In the genomic region with DNA sequence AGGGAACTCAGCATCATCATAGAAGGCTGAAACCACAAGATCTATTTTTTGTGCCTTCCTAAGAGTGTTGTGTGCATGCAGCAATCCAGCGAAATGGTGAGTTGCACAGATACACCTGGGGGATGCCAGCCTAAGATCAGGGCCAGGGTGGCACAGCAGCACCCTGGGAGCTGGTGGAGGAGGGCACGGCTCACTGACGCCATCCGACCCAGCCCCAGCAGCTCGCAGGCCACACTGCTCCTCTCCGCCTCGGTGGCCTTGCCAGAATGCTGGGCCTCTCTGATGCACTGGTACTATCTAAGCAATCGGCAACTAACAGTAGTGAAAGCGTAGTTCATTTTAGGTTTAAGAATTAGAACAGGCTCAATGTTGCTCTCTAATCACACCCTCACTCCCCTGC, we compare ENCODE assay signal across 12 cellular contexts. TPM values are rescaled to one million over a fixed set of nuclear protein-coding genes. Genes with fewer than 3 reads are reported as not detected.
DNase-seq lines count a peak whose midpoint lies in the region; ATAC-seq and TF ChIP-seq lines count a peak whose summit lies in the region.
"Had no signal": no experiment of that assay in that cellular context is flagged by ENCODE, and none has a peak within 500 bp of the region (broad histone marks: within the 10 kb centered on the region; RNA-seq: fewer than 3 reads in every experiment).

No MANE protein-coding gene starts in this region.

- no peaks in the 10 kb centered on the region for H3K27me3 ChIP-seq in thoracic aorta (replicated peaks; ENCODE audit: insufficient read depth)

- H3K36me3 ChIP-seq in thoracic aorta = no peaks in the 10 kb centered on the region

- H3K4me1 Mint-ChIP-seq in activated T-cell treated with anti-CD3 and anti-CD28 coated beads, Interleukin-2, amount 50 U/mL, for 24 hours (ENCODE audit: low read depth) = peaks cover 93% of the 10 kb centered on the region
- peaks cover 93% of the 10 kb centered on the region for H3K4me1 Mint-ChIP-seq in activated naive CD8-positive, alpha-beta T cell treated with anti-CD3 and anti-CD28 coated beads, Interleukin-2, amount 50 U/mL, for 24 hours
- H3K4me1 Mint-ChIP-seq in naive B cell = peaks cover 78 to 93% (median 87%) of the 10 kb centered on the region in 3 donors

- H3K9me3 ChIP-seq in thoracic aorta = no peaks in the 10 kb centered on the region

- peaks cover 80 to 97% of the 10 kb centered on the region in 2 donors for H3K4me1 ChIP-seq in thoracic aorta (ENCODE audit: control insufficient read depth in 1 of 2, low read depth in 2 of 2)

- in situ Hi-C loops in GM13977 (cut with MboI; ENCODE audit: low pct_unique_long_range_greater_than_20kb, low sequenced_read_pairs, unreplicated experiment) = no loop called here

- peak overlapping the region; percentile 91 for H3K27ac Mint-ChIP-seq in activated T-cell treated with anti-CD3 and anti-CD28 coated beads, Interleukin-2, amount 50 U/mL, for 24 hours
- peak overlapping the region; percentile 93 for H3K27ac Mint-ChIP-seq in activated naive CD8-positive, alpha-beta T cell treated with anti-CD3 and anti-CD28 coated beads, Interleukin-2, amount 50 U/mL, for 24 hours
- peak overlapping the region in 4 of 6 donors; percentile 27 to 78 (median 72) for H3K27ac Mint-ChIP-seq in naive B cell

- H3K4me3 Mint-ChIP-seq in activated T-cell treated with anti-CD3 and anti-CD28 coated beads, Interleukin-2, amount 50 U/mL, for 24 hours = peak overlapping the region; percentile 46
- peak overlapping the region; percentile 59 for H3K4me3 Mint-ChIP-seq in activated naive CD8-positive, alpha-beta T cell treated with anti-CD3 and anti-CD28 coated beads, Interleukin-2, amount 50 U/mL, for 24 hours
- H3K4me3 Mint-ChIP-seq in naive B cell = peak overlapping the region in 1 of 8 donors; percentile 37

- no peak for DNase-seq in activated T-cell treated with anti-CD3 and anti-CD28 coated beads, Interleukin-2, amount 50 U/mL, for 24 hours
- DNase-seq in activated T-cell treated with anti-CD3 and anti-CD28 coated beads, Interleukin-2, amount 50 U/mL, for 48 hours = no peak
- no peak for DNase-seq in activated naive CD8-positive, alpha-beta T cell treated with anti-CD3 and anti-CD28 coated beads, Interleukin-2, amount 50 U/mL, for 24 hours
- DNase-seq in naive B cell (no peak), thoracic aorta (ENCODE audit: low spot score) (no peak), GM13977 (ENCODE audit: low spot score) (no peak), NCI-H446 treated with DMSO at 0.1 percent for 48 hours (lab: John Stamatoyannopoulos, UW) (no peak)
- DNase-seq in stimulated activated naive CD4-positive, alpha-beta T cell (lab: John Stamatoyannopoulos, UW) = no peak
- DNase-seq: GDM1, left colon, NCI-H2081 treated with DMSO at 0.1 percent for 48 hours had no signal

- ATAC-seq in activated naive CD8-positive, alpha-beta T cell treated with anti-CD3 and anti-CD28 coated beads, Interleukin-2, amount 50 U/mL, for 24 hours = no peak
- ATAC-seq in naive B cell (ENCODE audit: low read depth in 2 of 2) (no peak), thoracic aorta (ENCODE audit: insufficient number of reproducible peaks, low FRiP score, low read depth) (no peak)
- ATAC-seq: K562, left colon had no signal

- H3K27me3 Mint-ChIP-seq in activated T-cell treated with anti-CD3 and anti-CD28 coated beads, Interleukin-2, amount 50 U/mL, for 24 hours = no peaks in the 10 kb centered on the region
- no peaks in the 10 kb centered on the region for H3K27me3 Mint-ChIP-seq in activated naive CD8-positive, alpha-beta T cell treated with anti-CD3 and anti-CD28 coated beads, Interleukin-2, amount 50 U/mL, for 24 hours
- H3K27me3 Mint-ChIP-seq in naive B cell = no peaks in the 10 kb centered on the region

- no peak for TF ChIP-seq CTCF in thoracic aorta (IDR thresholded peaks at IDR 0.05)
- TF ChIP-seq CTCF in GM13977 (IDR thresholded peaks at IDR 0.05; ENCODE audit: extremely low read depth, insufficient read depth, missing control alignments) = no peak

- H3K4me3 ChIP-seq in thoracic aorta = no peak overlapping the region
- H3K4me3 ChIP-seq: K562 had no signal

- peaks cover 61% of the 10 kb centered on the region for H3K36me3 Mint-ChIP-seq in activated T-cell treated with anti-CD3 and anti-CD28 coated beads, Interleukin-2, amount 50 U/mL, for 24 hours (ENCODE audit: low read depth)
- peaks cover 25% of the 10 kb centered on the region for H3K36me3 Mint-ChIP-seq in activated naive CD8-positive, alpha-beta T cell treated with anti-CD3 and anti-CD28 coated beads, Interleukin-2, amount 50 U/mL, for 24 hours (ENCODE audit: low read depth)
- no peaks in the 10 kb centered on the region for H3K36me3 Mint-ChIP-seq in naive B cell

- peak overlapping the region; percentile 81 to 91 for H3K27ac ChIP-seq in thoracic aorta

- no peaks in the 10 kb centered on the region for H3K9me3 Mint-ChIP-seq in activated T-cell treated with anti-CD3 and anti-CD28 coated beads, Interleukin-2, amount 50 U/mL, for 24 hours
- H3K9me3 Mint-ChIP-seq in activated naive CD8-positive, alpha-beta T cell treated with anti-CD3 and anti-CD28 coated beads, Interleukin-2, amount 50 U/mL, for 24 hours = no peaks in the 10 kb centered on the region
- no peaks in the 10 kb centered on the region for H3K9me3 Mint-ChIP-seq in naive B cell

RNA-seq across cellular contexts. Expression of a gene that starts 37.8 kb away (rescaled TPM):
- polyA plus RNA-seq in naive B cell (ENCODE audit: low read depth in 6 of 6) = 100 to 1,000 TPM; 328 to 445 (median 382) TPM
- total RNA-seq in thoracic aorta = 100 to 1,000 TPM; 119 to 174 TPM
